In genomic region chr17:74326506-74326905, GRCh38 we compare ENCODE assay signal across 12 cellular contexts. TPM values are rescaled to one million over a fixed set of nuclear protein-coding genes. Genes with fewer than 3 reads are reported as not detected.
A peak's percentile ranks its signal among the peaks of the same experiment; 100 is the strongest.
DNase-seq lines count a peak whose midpoint lies in the region; ATAC-seq and TF ChIP-seq lines count a peak whose summit lies in the region.
"Had no signal": no experiment of that assay in that cellular context is flagged by ENCODE, and none has a peak within 500 bp of the region (broad histone marks: within the 10 kb centered on the region; RNA-seq: fewer than 3 reads in every experiment).

No MANE protein-coding gene starts in this region.

- no peak for DNase-seq in activated T-cell treated with anti-CD3 and anti-CD28 coated beads, Interleukin-2, amount 50 U/mL, for 72 hours
- no peak for DNase-seq in activated T-cell treated with anti-CD3 and anti-CD28 coated beads, Interleukin-2, amount 50 U/mL, for 48 hours
- no peak for DNase-seq in ascending aorta (ENCODE audit: low spot score in 2 of 2)
- DNase-seq in lower lobe of right lung, result no peak
- DNase-seq in COLO829 (ENCODE audit: low spot score), result no peak
- DNase-seq: NCI-H526 treated with DMSO at 0.1 percent for 48 hours had no signal

- no peak overlapping the region for H3K27ac ChIP-seq in ascending aorta
- H3K27ac ChIP-seq in lower lobe of right lung, result no peak overlapping the region
- H3K27ac ChIP-seq in temporal lobe (ENCODE audit: low read depth, low read length), result peak overlapping the region; percentile 80
- H3K27ac ChIP-seq: VCaP had no signal

- H3K9me3 Mint-ChIP-seq in activated T-cell treated with anti-CD3 and anti-CD28 coated beads, Interleukin-2, amount 50 U/mL, for 72 hours, result no peaks in the 10 kb centered on the region

- H3K9me3 ChIP-seq in ascending aorta, result no peaks in the 10 kb centered on the region
- no peaks in the 10 kb centered on the region for H3K9me3 ChIP-seq in lower lobe of right lung

- no peaks in the 10 kb centered on the region for H3K36me3 Mint-ChIP-seq in activated T-cell treated with anti-CD3 and anti-CD28 coated beads, Interleukin-2, amount 50 U/mL, for 72 hours (ENCODE audit: insufficient read depth in 2 of 2)

- H3K27me3 Mint-ChIP-seq in activated T-cell treated with anti-CD3 and anti-CD28 coated beads, Interleukin-2, amount 50 U/mL, for 72 hours (ENCODE audit: low read depth), result peaks cover 21% of the 10 kb centered on the region

- H3K4me1 Mint-ChIP-seq in activated T-cell treated with anti-CD3 and anti-CD28 coated beads, Interleukin-2, amount 50 U/mL, for 72 hours (ENCODE audit: low read depth), result peaks cover 8% of the 10 kb centered on the region

- intact Hi-C loops in ascending aorta (cut with DNase I), result no loop called here
- intact Hi-C loops in lower lobe of right lung (cut with DNase I), result no loop called here

- no peak for ATAC-seq in activated T-cell treated with anti-CD3 and anti-CD28 coated beads, Interleukin-2, amount 50 U/mL, for 72 hours (replicated peaks in 1 of 2)
- ATAC-seq in lower lobe of right lung, result no peak
- ATAC-seq in HG02852 (IDR thresholded peaks at IDR 0.05; ENCODE audit: unreplicated experiment), result no peak
- ATAC-seq in HG02642 (IDR thresholded peaks at IDR 0.05; ENCODE audit: poor library complexity, unreplicated experiment), result no peak

- H3K36me3 ChIP-seq in ascending aorta, result no peaks in the 10 kb centered on the region
- H3K36me3 ChIP-seq in lower lobe of right lung, result no peaks in the 10 kb centered on the region

- peaks cover 0 to 2% of the 10 kb centered on the region in 2 donors for H3K4me1 ChIP-seq in ascending aorta
- H3K4me1 ChIP-seq in lower lobe of right lung, result peaks cover 21% of the 10 kb centered on the region

- peak overlapping the region; percentile 7 to 21 for H3K4me3 Mint-ChIP-seq in activated T-cell treated with anti-CD3 and anti-CD28 coated beads, Interleukin-2, amount 50 U/mL, for 72 hours

- TF ChIP-seq CTCF in ascending aorta (IDR thresholded peaks at IDR 0.05) (no peak), lower lobe of right lung (IDR thresholded peaks at IDR 0.05) (no peak)

- no peak overlapping the region for H3K27ac Mint-ChIP-seq in activated T-cell treated with anti-CD3 and anti-CD28 coated beads, Interleukin-2, amount 50 U/mL, for 72 hours

- H3K4me3 ChIP-seq in ascending aorta (peak overlapping the region; percentile 49 to 55), lower lobe of right lung (peak overlapping the region; percentile 46)

- H3K27me3 ChIP-seq in ascending aorta, result peaks cover 4% of the 10 kb centered on the region
- peaks cover 23% of the 10 kb centered on the region for H3K27me3 ChIP-seq in lower lobe of right lung (ENCODE audit: low read depth)

RNA-seq across cellular contexts. Expression of gene KIF19, which starts 0.5 kb away (rescaled TPM):
- total RNA-seq in activated T-cell treated with anti-CD3 and anti-CD28 coated beads, Interleukin-2, amount 50 U/mL, for 72 hours, result under 1 TPM in 1 of 2 donors, not detected in 1; 0.25 TPM
- total RNA-seq in ascending aorta (11.7 TPM), lower lobe of right lung (3.6 TPM), temporal lobe (under 0.01 TPM)

RNA-seq across cellular contexts. Expression of gene BTBD17, which starts 35.2 kb away (rescaled TPM):
- total RNA-seq in activated T-cell treated with anti-CD3 and anti-CD28 coated beads, Interleukin-2, amount 50 U/mL, for 72 hours, result not detected
- not detected for total RNA-seq in ascending aorta
- not detected for total RNA-seq in lower lobe of right lung
- total RNA-seq in temporal lobe, result 4.4 TPM
- total RNA-seq: glomerular endothelial cell had no signal

RNA-seq across cellular contexts. Expression of gene GPR142, which starts 40.8 kb away (rescaled TPM):
- not detected for total RNA-seq in activated T-cell treated with anti-CD3 and anti-CD28 coated beads, Interleukin-2, amount 50 U/mL, for 72 hours
- total RNA-seq in ascending aorta (not detected), lower lobe of right lung (not detected), temporal lobe (not detected)
- total RNA-seq: glomerular endothelial cell had no signal

RNA-seq across cellular contexts. Expression of gene DNAI2, which starts 52.5 kb away (rescaled TPM):
- 1 to 10 TPM; 1.4 TPM for total RNA-seq in activated T-cell treated with anti-CD3 and anti-CD28 coated beads, Interleukin-2, amount 50 U/mL, for 72 hours
- total RNA-seq in ascending aorta (not detected), lower lobe of right lung (6.2 TPM), temporal lobe (0.25 TPM)
- total RNA-seq: glomerular endothelial cell, HT-29 had no signal
